In genomic region chr13:27481766-27482165, GRCh38 we compare ENCODE assay signal across 8 cellular contexts. TPM values are rescaled to one million over a fixed set of nuclear protein-coding genes. Genes with fewer than 3 reads are reported as not detected.
DNase-seq lines count a peak whose midpoint lies in the region; ATAC-seq, FAIRE-seq and TF ChIP-seq lines count a peak whose summit lies in the region.

No MANE protein-coding gene starts in this region.

- H3K4me1 Mint-ChIP-seq in brain: peaks cover 6% of the 10 kb centered on the region

- intact Hi-C loops in lower lobe of right lung (cut with DNase I): no loop called here

- ATAC-seq in lower lobe of right lung: peak; percentile 77 to 81
- ATAC-seq in GM21515 (IDR thresholded peaks at IDR 0.05; ENCODE audit: unreplicated experiment): no peak
- no peak for ATAC-seq in GM21526 (IDR thresholded peaks at IDR 0.05; ENCODE audit: low FRiP score, unreplicated experiment)

- no peaks in the 10 kb centered on the region for H3K4me1 ChIP-seq in lower lobe of right lung

- no peaks in the 10 kb centered on the region for H3K36me3 ChIP-seq in lower lobe of right lung

- peak; percentile 81 for FAIRE-seq in GM12891 (lab: Jason Lieb, UNC)

- H3K27ac Mint-ChIP-seq in brain: no peak overlapping the region

- no peaks in the 10 kb centered on the region for H3K9me3 ChIP-seq in lower lobe of right lung

- H3K27me3 ChIP-seq in lower lobe of right lung (ENCODE audit: low read depth): peaks cover 6% of the 10 kb centered on the region

- TF ChIP-seq POLR2A in GM12891 (IDR thresholded peaks at IDR 0.05; ENCODE audit: low read depth, low read length): no peak

- no peak overlapping the region for H3K4me3 ChIP-seq in lower lobe of right lung

- DNase-seq in AG08396 (ENCODE audit: low spot score) (peak; percentile 48), GM12891 (ENCODE audit: insufficient read length, low spot score) (no peak), OCI-M1 (lab: John Stamatoyannopoulos, UW) (peak; percentile 60), lower lobe of right lung (peak; percentile 63), pons (ENCODE audit: low spot score) (no peak)

- TF ChIP-seq CTCF in brain (conservative IDR thresholded peaks at IDR 0.05): peak; percentile 62 to 80
- TF ChIP-seq CTCF in lower lobe of right lung (IDR thresholded peaks at IDR 0.05): peak; percentile 72

- H3K9me3 Mint-ChIP-seq in brain: peaks cover 0 to 8% (median 0%) of the 10 kb centered on the region in 5 experiments

- peaks cover 26% of the 10 kb centered on the region for H3K27me3 Mint-ChIP-seq in brain

- H3K36me3 Mint-ChIP-seq in brain: no peaks in the 10 kb centered on the region

- no peak overlapping the region for H3K4me3 Mint-ChIP-seq in brain

- no peak overlapping the region for H3K27ac ChIP-seq in lower lobe of right lung

TF ChIP-seq in GM12891, 5 proteins besides CTCF, POLR2A, EP300 and RAD21:
- TF ChIP-seq TAF1 (IDR thresholded peaks at IDR 0.05; ENCODE audit: low read depth, low read length) (no peak), SPI1 (IDR thresholded peaks at IDR 0.05; ENCODE audit: low read depth, low read length) (no peak), POU2F2 (IDR thresholded peaks at IDR 0.05; ENCODE audit: low read depth, low read length) (no peak), PAX5 (IDR thresholded peaks at IDR 0.05; ENCODE audit: insufficient read depth, low read length, severe bottlenecking) (no peak), POLR2AphosphoS5 (IDR thresholded peaks at IDR 0.05; ENCODE audit: low read depth, low read length) (no peak)
TF ChIP-seq in GM12891: peak in this region for 0.

RNA-seq across cellular contexts. Expression of gene MTIF3, which starts 31.4 kb away (rescaled TPM):
- 39.7 TPM for polyA plus RNA-seq in GM12891 (2012; ENCODE audit: low read depth, missing spikeins)
- polyA plus RNA-seq in brain (ENCODE audit: insufficient read depth, low read depth, low replicate concordance): 28.0 TPM
- total RNA-seq in lower lobe of right lung: 37.5 TPM

RNA-seq across cellular contexts. Expression of gene GTF3A, which starts 57.3 kb away (rescaled TPM):
- 119 TPM for polyA plus RNA-seq in GM12891 (2012; ENCODE audit: low read depth, missing spikeins)
- polyA plus RNA-seq in brain (ENCODE audit: insufficient read depth, low read depth, low replicate concordance): 116 TPM
- total RNA-seq in lower lobe of right lung: 83.0 TPM

Comparison
In these comparisons a context has a peak if more than half of its experiments do, and no peak if none do; other contexts are left out.
1. DNase-seq: peak in AG08396 (single experiment), OCI-M1 (single experiment) and lower lobe of right lung (single experiment); none in GM12891 (single experiment) and pons (single experiment).
2. ATAC-seq: peak in lower lobe of right lung (2 of 2); none in GM21515 (single experiment) and GM21526 (single experiment).